Comparison of ENCODE assay signal across 8 cellular contexts in genomic region chr4:22129454-22130075, GRCh38.
DNase-seq lines count a peak whose midpoint lies in the region; ATAC-seq and TF ChIP-seq lines count a peak whose summit lies in the region.

No MANE protein-coding gene starts in this region.

- H3K9ac ChIP-seq in colonic mucosa (ENCODE audit: low read depth in 2 of 2, low read length in 2 of 2) = no peak overlapping the region

- WGBS in sigmoid colon, 2 donors = 23 to 30% methylated on average over 12 of the region's 12 CpGs

- intact Hi-C loops in colonic mucosa (cut with DNase I) (loop anchor here (5.0 to 10.0 kb wide), 2 partner anchors 225 to 258 kb away; no protein-coding TSS in a partner anchor), sigmoid colon (cut with DNase I) (no loop called here)

- H3K27me3 ChIP-seq in colonic mucosa (no peaks in the 10 kb centered on the region), sigmoid colon (no peaks in the 10 kb centered on the region)

- no peak for TF ChIP-seq POLR2A in sigmoid colon (IDR thresholded peaks at IDR 0.05)

- no peak overlapping the region for H3K27ac ChIP-seq in 22Rv1
- no peak overlapping the region for H3K27ac ChIP-seq in colonic mucosa
- H3K27ac ChIP-seq in sigmoid colon = no peak overlapping the region

- no peaks in the 10 kb centered on the region for H3K9me3 ChIP-seq in colonic mucosa
- H3K9me3 ChIP-seq in sigmoid colon = no peaks in the 10 kb centered on the region

- TF ChIP-seq EP300 in sigmoid colon (IDR thresholded peaks at IDR 0.05) = no peak

- DNase-seq in GM03348 (ENCODE audit: low spot score) = peak; percentile 55
- peak; percentile 15 for DNase-seq in NCI-H226
- DNase-seq in colonic mucosa = peak; percentile 25
- DNase-seq in non-pigmented ciliary epithelial cell (ENCODE audit: low read depth) = peak; percentile 3
- DNase-seq in sigmoid colon = no peak

- H3K36me3 ChIP-seq in colonic mucosa (no peaks in the 10 kb centered on the region), sigmoid colon (no peaks in the 10 kb centered on the region)

- no peak overlapping the region for H3K4me3 ChIP-seq in colonic mucosa
- no peak overlapping the region for H3K4me3 ChIP-seq in sigmoid colon

- peak; percentile 77 for TF ChIP-seq CTCF in 22Rv1 (IDR thresholded peaks at IDR 0.05)
- TF ChIP-seq CTCF in colonic mucosa (IDR thresholded peaks at IDR 0.05) = peak; percentile 21
- TF ChIP-seq CTCF in sigmoid colon (IDR thresholded peaks at IDR 0.05) = peak in 1 of 4 experiments; percentile 18

- no peaks in the 10 kb centered on the region for H3K4me1 ChIP-seq in colonic mucosa
- H3K4me1 ChIP-seq in sigmoid colon = no peaks in the 10 kb centered on the region

- no peak for ATAC-seq in GM18867 (IDR thresholded peaks at IDR 0.05; ENCODE audit: unreplicated experiment)
- no peak for ATAC-seq in HG02678 (IDR thresholded peaks at IDR 0.05; ENCODE audit: unreplicated experiment)
